ENCODE assay signal across 8 cellular contexts in genomic region chr13:77300176-77301141, GRCh38. TPM values are rescaled to one million over a fixed set of nuclear protein-coding genes. Genes with fewer than 3 reads are reported as not detected.
DNase-seq lines count a peak whose midpoint lies in the region; ATAC-seq and TF ChIP-seq lines count a peak whose summit lies in the region.

No MANE protein-coding gene starts in this region.

- TF ChIP-seq CTCF in foreskin fibroblast (IDR thresholded peaks at IDR 0.05; ENCODE audit: low read depth, low read length) (no peak), upper lobe of left lung (IDR thresholded peaks at IDR 0.05) (no peak)

- peak overlapping the region; percentile 32 to 70 (median 55) for H3K27ac ChIP-seq in upper lobe of left lung

- ATAC-seq in upper lobe of left lung (ENCODE audit: low FRiP score in 2 of 2), result peak in 1 of 2 donors; percentile 73
- no peak for ATAC-seq in left colon

- H3K36me3 Mint-ChIP-seq in activated naive CD8-positive, alpha-beta T cell, result peaks cover 6% of the 10 kb centered on the region
- peaks cover 38% of the 10 kb centered on the region for H3K36me3 Mint-ChIP-seq in activated naive CD8-positive, alpha-beta T cell treated with anti-CD3 and anti-CD28 coated beads for 36 hours

- H3K36me3 ChIP-seq in upper lobe of left lung, result peaks cover 0 to 7% (median 0%) of the 10 kb centered on the region in 4 donors

- H3K27ac Mint-ChIP-seq in activated naive CD8-positive, alpha-beta T cell, result peak overlapping the region; percentile 31
- no peak overlapping the region for H3K27ac Mint-ChIP-seq in activated naive CD8-positive, alpha-beta T cell treated with anti-CD3 and anti-CD28 coated beads for 36 hours

- TF ChIP-seq EP300 in upper lobe of left lung (IDR thresholded peaks at IDR 0.05), result no peak

- DNase-seq in activated naive CD8-positive, alpha-beta T cell treated with anti-CD3 and anti-CD28 coated beads for 36 hours, result no peak
- DNase-seq in SIG-M5 treated with dmso at 0.1 percent for 504 hours (lab: John Stamatoyannopoulos, UW; ENCODE audit: unreplicated experiment), result peak; percentile 68
- DNase-seq in foreskin fibroblast, result peak; percentile 59 to 73
- DNase-seq in upper lobe of left lung, result no peak
- DNase-seq in LoVo (ENCODE audit: low spot score), result no peak
- no peak for DNase-seq in NCI-H1436 treated with DMSO at 0.1 percent for 48 hours (lab: John Stamatoyannopoulos, UW)
- no peak for DNase-seq in left colon

- 30 to 41% methylated on average over 6 of the region's 6 CpGs for WGBS in upper lobe of left lung, 2 donors

- H3K9me3 Mint-ChIP-seq in activated naive CD8-positive, alpha-beta T cell (ENCODE audit: low read depth), result no peaks in the 10 kb centered on the region
- H3K9me3 Mint-ChIP-seq in activated naive CD8-positive, alpha-beta T cell treated with anti-CD3 and anti-CD28 coated beads for 36 hours, result peaks cover 2% of the 10 kb centered on the region

- H3K4me3 ChIP-seq in foreskin fibroblast (ENCODE audit: low read depth in 1 of 2, low read length in 2 of 2) (no peak overlapping the region), upper lobe of left lung (peak overlapping the region in 1 of 4 donors; percentile 8)

- H3K4me1 Mint-ChIP-seq in activated naive CD8-positive, alpha-beta T cell (ENCODE audit: low read depth), result peaks cover 73% of the 10 kb centered on the region
- peaks cover 64% of the 10 kb centered on the region for H3K4me1 Mint-ChIP-seq in activated naive CD8-positive, alpha-beta T cell treated with anti-CD3 and anti-CD28 coated beads for 36 hours

- H3K27me3 ChIP-seq in upper lobe of left lung, result no peaks in the 10 kb centered on the region

- no peaks in the 10 kb centered on the region for H3K9me3 ChIP-seq in upper lobe of left lung

- H3K27me3 Mint-ChIP-seq in activated naive CD8-positive, alpha-beta T cell, result no peaks in the 10 kb centered on the region
- H3K27me3 Mint-ChIP-seq in activated naive CD8-positive, alpha-beta T cell treated with anti-CD3 and anti-CD28 coated beads for 36 hours, result no peaks in the 10 kb centered on the region

- intact Hi-C loops in left colon (cut with DNase I, micrococcal nuclease), result no loop called here

- no peak for TF ChIP-seq POLR2A in upper lobe of left lung (IDR thresholded peaks at IDR 0.05)

- no peak overlapping the region for H3K4me3 Mint-ChIP-seq in activated naive CD8-positive, alpha-beta T cell
- H3K4me3 Mint-ChIP-seq in activated naive CD8-positive, alpha-beta T cell treated with anti-CD3 and anti-CD28 coated beads for 36 hours, result no peak overlapping the region

- H3K4me1 ChIP-seq in upper lobe of left lung, result peaks cover 35 to 56% (median 39%) of the 10 kb centered on the region in 4 donors

RNA-seq across cellular contexts. Expression of gene MYCBP2, which starts 26.4 kb away (rescaled TPM):
- 10 to 100 TPM; 89.5 to 94.2 TPM for total RNA-seq in activated naive CD8-positive, alpha-beta T cell treated with anti-CD3 and anti-CD28 coated beads for 36 hours
- total RNA-seq in upper lobe of left lung (100 to 1,000 TPM in 3 of 6 donors, 10 to 100 TPM in 3; 83.3 to 288 (median 127) TPM), left colon (10 to 100 TPM; 40.8 to 42.2 TPM)

Comparison
In these comparisons a context has a peak if more than half of its experiments do, and no peak if none do; other contexts are left out.
1. DNase-seq: peak in SIG-M5 treated with dmso at 0.1 percent for 504 hours (single experiment) and foreskin fibroblast (2 of 2); none in activated naive CD8-positive, alpha-beta T cell treated with anti-CD3 and anti-CD28 coated beads for 36 hours (single experiment), upper lobe of left lung (0 of 2), LoVo (single experiment), NCI-H1436 treated with DMSO at 0.1 percent for 48 hours (single experiment) and left colon (0 of 2).